ENCODE assay signal across 8 cellular contexts in genomic region chr1:151130837-151131586, GRCh38. TPM values are rescaled to one million over a fixed set of nuclear protein-coding genes. Genes with fewer than 3 reads are reported as not detected.
A peak's percentile ranks its signal among the peaks of the same experiment; 100 is the strongest.
DNase-seq lines count a peak whose midpoint lies in the region; ATAC-seq and TF ChIP-seq lines count a peak whose summit lies in the region.

No MANE protein-coding gene starts in this region.

- DNase-seq in GM10266 (ENCODE audit: extremely low spot score): peak; percentile 94
- DNase-seq in activated CD8-positive, alpha-beta memory T cell treated with anti-CD3 and anti-CD28 coated beads, Interleukin-2, amount 50 U/mL, for 48 hours: peak; percentile 88
- DNase-seq in erythroblast (lab: John Stamatoyannopoulos, UW): peak; percentile 73 to 84
- peak; percentile 90 for DNase-seq in mucosa of gallbladder (ENCODE audit: low spot score)
- peak; percentile 79 to 81 for DNase-seq in stimulated activated CD8-positive, alpha-beta memory T cell treated with anti-CD3 and anti-CD28 coated beads, Interleukin-15, amount 100 ng/mL, for 48 hours (ENCODE audit: low read depth in 2 of 2)
- no peak for DNase-seq in 8988T
- DNase-seq in OCI-M1 (lab: John Stamatoyannopoulos, UW): no peak

- ATAC-seq in HG03354 (IDR thresholded peaks at IDR 0.05; ENCODE audit: poor library complexity, severe bottlenecking, unreplicated experiment): peak; percentile 92

- no peak for TF ChIP-seq POLR2A in erythroblast (IDR thresholded peaks at IDR 0.05; ENCODE audit: low read length)

- no peak for TF ChIP-seq CTCF in GM10266 (IDR thresholded peaks at IDR 0.05; ENCODE audit: control insufficient read depth, insufficient read depth, low read depth, missing control alignments)

RNA-seq across cellular contexts. Expression of gene SEMA6C, which starts 15.4 kb away (rescaled TPM):
- total RNA-seq in mucosa of gallbladder: 9.1 TPM

RNA-seq across cellular contexts. Expression of gene TNFAIP8L2, which starts 25.4 kb away (rescaled TPM):
- 4.6 TPM for total RNA-seq in mucosa of gallbladder

RNA-seq across cellular contexts. Expression of gene LYSMD1, which starts 34.7 kb away (rescaled TPM):
- 11.5 TPM for total RNA-seq in mucosa of gallbladder

RNA-seq across cellular contexts. Expression of gene SCNM1, which starts 34.9 kb away (rescaled TPM):
- 36.4 TPM for total RNA-seq in mucosa of gallbladder

RNA-seq across cellular contexts. Expression of gene TMOD4, which starts 44.8 kb away (rescaled TPM):
- total RNA-seq in mucosa of gallbladder: 0.78 TPM

Comparison
In these comparisons a context has a peak if more than half of its experiments do, and no peak if none do; other contexts are left out.
1. DNase-seq: peak in GM10266 (single experiment), activated CD8-positive, alpha-beta memory T cell treated with anti-CD3 and anti-CD28 coated beads, Interleukin-2, amount 50 U/mL, for 48 hours (single experiment), erythroblast (2 of 2), mucosa of gallbladder (single experiment) and stimulated activated CD8-positive, alpha-beta memory T cell treated with anti-CD3 and anti-CD28 coated beads, Interleukin-15, amount 100 ng/mL, for 48 hours (2 of 2); none in 8988T (single experiment) and OCI-M1 (single experiment).